ENCODE assay signal across 12 cellular contexts in genomic region chr3:73037369-73037699, GRCh38. TPM values are rescaled to one million over a fixed set of nuclear protein-coding genes. Genes with fewer than 3 reads are reported as not detected.
DNase-seq lines count a peak whose midpoint lies in the region; ATAC-seq, FAIRE-seq and TF ChIP-seq lines count a peak whose summit lies in the region.
"Had no signal": no experiment of that assay in that cellular context is flagged by ENCODE, and none has a peak within 500 bp of the region (broad histone marks: within the 10 kb centered on the region; RNA-seq: fewer than 3 reads in every experiment).

No MANE protein-coding gene starts in this region.

- FAIRE-seq in endothelial cell of umbilical vein (lab: Jason Lieb, UNC) (no peak), frontal cortex (lab: Jason Lieb, UNC) (no peak)
- FAIRE-seq: A549 had no signal

- H3K9ac ChIP-seq in endothelial cell of umbilical vein (replicated peaks; ENCODE audit: extremely low read depth, insufficient read depth, low read length) = no peak overlapping the region

- POLR2A ChIA-PET in endothelial cell of umbilical vein (lab: Charles Lee) = no interaction called here

- H3K9me3 ChIP-seq in endothelial cell of umbilical vein (replicated peaks; ENCODE audit: control insufficient read depth, insufficient read depth, low read length) (no peaks in the 10 kb centered on the region), osteoblast (ENCODE audit: low read depth, low read length) (no peaks in the 10 kb centered on the region)
- H3K9me3 ChIP-seq: A549 had no signal

- H4K20me1 ChIP-seq in endothelial cell of umbilical vein (replicated peaks; ENCODE audit: control insufficient read depth, extremely low read depth, insufficient read depth, low read length) (peaks cover 36% of the 10 kb centered on the region), osteoblast (ENCODE audit: insufficient read depth, low read length) (peaks cover 78% of the 10 kb centered on the region)

- H3K27ac ChIP-seq in endothelial cell of umbilical vein (ENCODE audit: insufficient read depth, low read depth, low read length) (peak overlapping the region; percentile 5), osteoblast (ENCODE audit: low read depth, low read length) (peak overlapping the region; percentile 78)
- H3K27ac ChIP-seq: A549 had no signal

- DNase-seq in NCI-H526 (lab: John Stamatoyannopoulos, UW) (peak; percentile 9 to 30), NCI-H526 treated with DMSO at 0.1 percent for 48 hours (lab: John Stamatoyannopoulos, UW) (no peak), NCI-H69 (lab: John Stamatoyannopoulos, UW) (peak; percentile 24), endothelial cell of umbilical vein (ENCODE audit: low read depth, low spot score) (peak; percentile 51), osteoblast (ENCODE audit: insufficient read length, low spot score, missing footprints) (no peak), frontal cortex (ENCODE audit: low spot score in 2 of 2) (no peak), foreskin melanocyte (no peak)
- DNase-seq: activated naive CD4-positive, alpha-beta T cell treated with anti-CD3 and anti-CD28 coated beads, Interleukin-2, amount 10 ng/mL, durations not matched to agents 7 days and 5 days; head of caudate nucleus; NCI-H2171 treated with DMSO at 0.1 percent for 48 hours had no signal

- TF ChIP-seq CTCF in endothelial cell of umbilical vein (IDR thresholded peaks at IDR 0.05; ENCODE audit: extremely low read depth in 1 of 2, insufficient read depth in 1 of 2, low read depth in 1 of 2, low read length in 2 of 2) (no peak), osteoblast (IDR thresholded peaks at IDR 0.05; ENCODE audit: extremely low read depth, low read depth, low read length) (no peak)

- dilution Hi-C loops in endothelial cell of umbilical vein (cut with MboI; ENCODE audit: extremely low pct_ligation_motif_present, low sequenced_read_pairs) = no loop called here

- TF ChIP-seq POLR2A in endothelial cell of umbilical vein (IDR thresholded peaks at IDR 0.05; ENCODE audit: low read depth, low read length) = no peak

- H3K4me3 ChIP-seq in endothelial cell of umbilical vein (replicated peaks in 1 of 3; ENCODE audit: insufficient read depth in 1 of 3, low read depth in 1 of 3, low read length in 3 of 3) = no peak overlapping the region
- H3K4me3 ChIP-seq in osteoblast (ENCODE audit: insufficient read depth, low read length) = no peak overlapping the region
- H3K4me3 ChIP-seq: A549 had no signal

- CTCF ChIA-PET in endothelial cell of umbilical vein (lab: Charles Lee) = interaction anchor here (1.0 to 2.5 kb wide), 2 partner anchors 19 to 186 kb away, joined by 3 to 7 read pairs; no protein-coding TSS in a partner anchor

- H3K4me2 ChIP-seq in endothelial cell of umbilical vein (ENCODE audit: insufficient read depth, low read length) = peak overlapping the region; percentile 20
- H3K4me2 ChIP-seq in osteoblast (ENCODE audit: insufficient read depth, low read length) = peak overlapping the region; percentile 26

- H2AFZ ChIP-seq in endothelial cell of umbilical vein (ENCODE audit: low read depth, low read length) (no peak overlapping the region), osteoblast (ENCODE audit: low read length) (no peak overlapping the region)

- H3K9me1 ChIP-seq in endothelial cell of umbilical vein (replicated peaks; ENCODE audit: control insufficient read depth, extremely low read depth, insufficient read depth, low read length) = no peaks in the 10 kb centered on the region

- peaks cover 19% of the 10 kb centered on the region for H3K4me1 ChIP-seq in endothelial cell of umbilical vein (ENCODE audit: control insufficient read depth, extremely low read depth, insufficient read depth, low read length)
- H3K4me1 ChIP-seq in osteoblast (ENCODE audit: insufficient read depth, low read length) = peaks cover 26% of the 10 kb centered on the region

- H3K79me2 ChIP-seq in endothelial cell of umbilical vein (ENCODE audit: control insufficient read depth, insufficient read depth, low read length) (peaks cover 99% of the 10 kb centered on the region), osteoblast (ENCODE audit: insufficient read depth, low read length) (peaks cover 97% of the 10 kb centered on the region)

- H3K36me3 ChIP-seq in endothelial cell of umbilical vein (ENCODE audit: control insufficient read depth in 2 of 2, extremely low read depth in 1 of 2, insufficient read depth in 2 of 2, low read length in 2 of 2) = no peaks in the 10 kb centered on the region
- no peaks in the 10 kb centered on the region for H3K36me3 ChIP-seq in osteoblast (ENCODE audit: insufficient read depth, low read length)

- ATAC-seq in GM19397 (IDR thresholded peaks at IDR 0.05; ENCODE audit: unreplicated experiment) = no peak

- H3K27me3 ChIP-seq in endothelial cell of umbilical vein (ENCODE audit: control insufficient read depth in 2 of 2, insufficient read depth in 2 of 2, low read length in 2 of 2) (no peaks in the 10 kb centered on the region), osteoblast (ENCODE audit: insufficient read depth, low read length) (no peaks in the 10 kb centered on the region)

- intact Hi-C loops in endothelial cell of umbilical vein (cut with micrococcal nuclease) = loop anchor here (1.0 kb wide), 1 partner anchor 9 kb away; no protein-coding TSS in a partner anchor

- BruUV-seq in endothelial cell of umbilical vein (replicated peaks; lab: Mats Ljungman, UMichigan) = no TSS peak

TF ChIP-seq in endothelial cell of umbilical vein, 7 proteins besides CTCF, POLR2A, EP300 and RAD21:
- TF ChIP-seq EZH2 (IDR thresholded peaks at IDR 0.05; ENCODE audit: borderline replicate concordance, low read depth, low read length, severe bottlenecking) = no peak
- TF ChIP-seq MYC (IDR thresholded peaks at IDR 0.05; ENCODE audit: low read depth, low read length) = no peak
- peak; percentile 2 for TF ChIP-seq FOS (IDR thresholded peaks at IDR 0.05; ENCODE audit: borderline replicate concordance, insufficient read depth, low read length)
TF ChIP-seq in endothelial cell of umbilical vein: peak in this region for 1.

RNA-seq across cellular contexts. Expression of gene EBLN2, which starts 24.1 kb away (rescaled TPM):
- total RNA-seq in endothelial cell of umbilical vein (7.3 and 7.7 TPM in 2 replicates), osteoblast (6.2 and 7.4 TPM in 2 replicates), frontal cortex (3.7 TPM)
- 2.5 and 2.8 TPM in 2 replicates for polyA plus RNA-seq in endothelial cell of umbilical vein
- polyA plus RNA-seq in endothelial cell of umbilical vein (2011; cell fraction: cytosol; rRNA removed) = 0.19 and 0.75 TPM in 2 replicates
- 15.0 and 19.9 TPM in 2 replicates for polyA plus RNA-seq in endothelial cell of umbilical vein (2011; cell fraction: nucleus; rRNA removed)
- polyA plus RNA-seq in endothelial cell of umbilical vein (2012) = 1.6 and 2.4 TPM in 2 replicates
- 9.8 and 14.0 TPM in 2 replicates for polyA minus RNA-seq in endothelial cell of umbilical vein
- 1.3 TPM for polyA minus RNA-seq in endothelial cell of umbilical vein (2011; cell fraction: cytosol; rRNA and poly(A)+ RNA removed)
- 21.2 and 27.0 TPM in 2 replicates for polyA minus RNA-seq in endothelial cell of umbilical vein (2011; cell fraction: nucleus; rRNA and poly(A)+ RNA removed)

RNA-seq across cellular contexts. Expression of gene PPP4R2, which starts 40.7 kb away (rescaled TPM):
- total RNA-seq in endothelial cell of umbilical vein = 74.4 and 75.4 TPM in 2 replicates
- polyA plus RNA-seq in endothelial cell of umbilical vein = 4.8 and 6.5 TPM in 2 replicates
- 12.6 and 17.2 TPM in 2 replicates for polyA plus RNA-seq in endothelial cell of umbilical vein (2011; cell fraction: cytosol; rRNA removed)
- 22.9 and 27.4 TPM in 2 replicates for polyA plus RNA-seq in endothelial cell of umbilical vein (2011; cell fraction: nucleus; rRNA removed)
- 37.9 and 48.6 TPM in 2 replicates for polyA plus RNA-seq in endothelial cell of umbilical vein (2012)
- 12.0 and 14.9 TPM in 2 replicates for polyA minus RNA-seq in endothelial cell of umbilical vein
- 24.7 TPM for polyA minus RNA-seq in endothelial cell of umbilical vein (2011; cell fraction: cytosol; rRNA and poly(A)+ RNA removed)
- polyA minus RNA-seq in endothelial cell of umbilical vein (2011; cell fraction: nucleus; rRNA and poly(A)+ RNA removed) = 16.1 and 23.7 TPM in 2 replicates
- total RNA-seq in osteoblast = 83.7 and 84.3 TPM in 2 replicates
- 137 TPM for total RNA-seq in frontal cortex

Comparison
In these comparisons a context has a peak if more than half of its experiments do, and no peak if none do; other contexts are left out.
1. DNase-seq: peak in NCI-H526 (2 of 2), NCI-H69 (single experiment) and endothelial cell of umbilical vein (single experiment); none in NCI-H526 treated with DMSO at 0.1 percent for 48 hours (single experiment), osteoblast (single experiment), frontal cortex (0 of 2) and foreskin melanocyte (single experiment).